ENCODE assay signal across 16 cellular contexts in genomic region chr21:45454081-45454923, GRCh38. TPM values are rescaled to one million over a fixed set of nuclear protein-coding genes. Genes with fewer than 3 reads are reported as not detected.
DNase-seq lines count a peak whose midpoint lies in the region; ATAC-seq, FAIRE-seq and TF ChIP-seq lines count a peak whose summit lies in the region.
"Had no signal": no experiment of that assay in that cellular context is flagged by ENCODE, and none has a peak within 500 bp of the region (broad histone marks: within the 10 kb centered on the region; RNA-seq: fewer than 3 reads in every experiment).

No MANE protein-coding gene starts in this region.

- in situ Hi-C loops in mammary epithelial cell (cut with MboI; ENCODE audit: low sequenced_read_pairs in 2 of 2), result no loop called here

- DNase-seq in HTR-8/SVneo (ENCODE audit: insufficient read length, low spot score) (no peak), mammary epithelial cell (no peak), activated gamma-delta T cell (lab: John Stamatoyannopoulos, UW) (no peak), activated T-cell treated with anti-CD3 and anti-CD28 coated beads for 4 hours (no peak), retina (no peak)
- DNase-seq: activated CD8-positive, alpha-beta memory T cell treated with anti-CD3 and anti-CD28 coated beads, Interleukin-2, amount 10 ng/mL, durations not matched to agents 7 days and 5 days; activated naive CD8-positive, alpha-beta T cell treated with anti-CD3 and anti-CD28 coated beads for 36 hours; Calu3; GF-D8; NCI-H1436; NCI-H446; OCI-M1; SW 1271 had no signal

- intact Hi-C loops in mammary epithelial cell (cut with micrococcal nuclease), result no loop called here

- H3K4me3 ChIP-seq in mammary epithelial cell (replicated peaks in 1 of 3; ENCODE audit: insufficient read depth in 1 of 3, low read depth in 2 of 3, low read length in 3 of 3), result no peak overlapping the region
- no peak overlapping the region for H3K4me3 ChIP-seq in iPS-15b (ENCODE audit: low read depth, low read length)
- H3K4me3 ChIP-seq in rectal smooth muscle tissue (ENCODE audit: low read length), result peak overlapping the region; percentile 58

- no peaks in the 10 kb centered on the region for H3K36me3 ChIP-seq in mammary epithelial cell (ENCODE audit: insufficient read depth, low read length)
- H3K36me3 ChIP-seq in iPS-15b (ENCODE audit: control insufficient read depth, insufficient read depth, low read length), result peaks cover 6% of the 10 kb centered on the region
- no peaks in the 10 kb centered on the region for H3K36me3 ChIP-seq in rectal smooth muscle tissue (ENCODE audit: control insufficient read depth, insufficient read depth, low read length)

- WGBS in mammary epithelial cell (ENCODE audit: low coverage, missing lambda C conversion rate), result 56% methylated on average over 10 of the region's 24 CpGs

- H3K9ac ChIP-seq in mammary epithelial cell (ENCODE audit: insufficient read depth, low read length), result no peak overlapping the region
- peak overlapping the region; percentile 47 for H3K9ac ChIP-seq in iPS-15b (ENCODE audit: low read depth, low read length)
- no peak overlapping the region for H3K9ac ChIP-seq in rectal smooth muscle tissue (ENCODE audit: low read length)

- dilution Hi-C loops in mammary epithelial cell (cut with HindIII; ENCODE audit: low sequenced_read_pairs), result no loop called here

- ATAC-seq in HG03460 (IDR thresholded peaks at IDR 0.05; ENCODE audit: unreplicated experiment), result no peak

- H3K4me1 ChIP-seq in mammary epithelial cell (ENCODE audit: insufficient read depth, low read length) (peaks cover 42% of the 10 kb centered on the region), iPS-15b (ENCODE audit: control insufficient read depth, insufficient read depth, low read length) (no peaks in the 10 kb centered on the region), rectal smooth muscle tissue (ENCODE audit: control insufficient read depth, insufficient read depth, low read length) (peaks cover 8% of the 10 kb centered on the region)

- H3K4me2 ChIP-seq in mammary epithelial cell (ENCODE audit: insufficient read depth, low read depth, low read length), result peak overlapping the region; percentile 72

- CTCF ChIA-PET in mammary epithelial cell (lab: Charles Lee; ENCODE audit: low non-redundant PET), result no interaction called here

- no peak overlapping the region for H3K27ac ChIP-seq in mammary epithelial cell (ENCODE audit: insufficient read depth, low read depth, low read length)
- no peak overlapping the region for H3K27ac ChIP-seq in rectal smooth muscle tissue (ENCODE audit: low read depth, low read length)

- no peak for TF ChIP-seq CTCF in mammary epithelial cell (conservative IDR thresholded peaks at IDR 0.05 in 1 of 2, IDR thresholded peaks at IDR 0.05 in 1 of 2; ENCODE audit: extremely low read depth in 1 of 2, insufficient read depth in 1 of 2, low read depth in 1 of 2, low read length in 2 of 2)

- H3K9me3 ChIP-seq in mammary epithelial cell (replicated peaks; ENCODE audit: insufficient read depth, low read length) (peaks cover 2% of the 10 kb centered on the region), iPS-15b (ENCODE audit: control insufficient read depth, insufficient read depth, low read length) (no peaks in the 10 kb centered on the region)

- no peaks in the 10 kb centered on the region for H4K20me1 ChIP-seq in mammary epithelial cell (ENCODE audit: insufficient read depth, low read length)

- BruUV-seq in mammary epithelial cell (replicated peaks; lab: Mats Ljungman, UMichigan), result no TSS peak

- peak; percentile 40 for FAIRE-seq in HTR-8/SVneo (lab: Jason Lieb, UNC)

- H2AFZ ChIP-seq in mammary epithelial cell (ENCODE audit: low read depth, low read length), result no peak overlapping the region

- no peaks in the 10 kb centered on the region for H3K27me3 ChIP-seq in mammary epithelial cell (ENCODE audit: insufficient read depth, low read length)
- H3K27me3 ChIP-seq in iPS-15b (ENCODE audit: control insufficient read depth, insufficient read depth, low read length), result no peaks in the 10 kb centered on the region
- peaks cover 1% of the 10 kb centered on the region for H3K27me3 ChIP-seq in rectal smooth muscle tissue (ENCODE audit: control insufficient read depth, insufficient read depth, low read length)

- peaks cover 8% of the 10 kb centered on the region for H3K79me2 ChIP-seq in mammary epithelial cell (ENCODE audit: insufficient read depth, low read length)

RNA-seq across cellular contexts. Expression of gene COL18A1, which starts 49.3 kb away (rescaled TPM):
- total RNA-seq in mammary epithelial cell, result 10 to 100 TPM; 45.6 to 79.7 TPM
- polyA plus RNA-seq in mammary epithelial cell, result 27.3 TPM
- polyA minus RNA-seq in mammary epithelial cell, result 7.5 TPM
